Comparison of ENCODE assay signal across 17 cellular contexts in genomic region chr6:502761-503160, GRCh38.
A peak's percentile ranks its signal among the peaks of the same experiment; 100 is the strongest.
DNase-seq lines count a peak whose midpoint lies in the region; ATAC-seq and TF ChIP-seq lines count a peak whose summit lies in the region.
"Had no signal": no experiment of that assay in that cellular context is flagged by ENCODE, and none has a peak within 500 bp of the region (broad histone marks: within the 10 kb centered on the region; RNA-seq: fewer than 3 reads in every experiment).

No MANE protein-coding gene starts in this region.

- no peak for TF ChIP-seq CTCF in nephron progenitor cell (IDR thresholded peaks at IDR 0.05)

- no peak for ATAC-seq in activated CD8-positive, alpha-beta memory T cell treated with anti-CD3 and anti-CD28 coated beads, Interleukin-2, amount 10 ng/mL, durations not matched to agents 7 days and 5 days
- ATAC-seq in GM18520 (IDR thresholded peaks at IDR 0.05; ENCODE audit: unreplicated experiment): no peak
- ATAC-seq: SK-N-SH treated with all-trans-retinoic acid at 6 μM for 48 hours had no signal

- H3K27ac Mint-ChIP-seq in activated CD8-positive, alpha-beta memory T cell treated with anti-CD3 and anti-CD28 coated beads, Interleukin-2, amount 10 ng/mL, durations not matched to agents 7 days and 5 days: peak overlapping the region; percentile 94
- peak overlapping the region; percentile 7 to 73 (median 63) for H3K27ac Mint-ChIP-seq in IgD-negative memory B cell
- H3K27ac Mint-ChIP-seq in activated T-helper 2 cell treated with anti-CD3 and anti-CD28 coated beads, Interferon-gamma antibody, Interleukin-2, Interleukin-4, amounts not matched to agents 10 μg/mL and 5 μg/mL and 100 μg/mL, durations not matched to agents 14 hours and 24 hours and 36 hours: peak overlapping the region; percentile 97
- H3K27ac Mint-ChIP-seq in nephron progenitor cell: peak overlapping the region; percentile 39
- H3K27ac Mint-ChIP-seq: endodermal cell, mesothelial cell of epicardium had no signal

- no peaks in the 10 kb centered on the region for H3K27me3 Mint-ChIP-seq in activated CD8-positive, alpha-beta memory T cell treated with anti-CD3 and anti-CD28 coated beads, Interleukin-2, amount 10 ng/mL, durations not matched to agents 7 days and 5 days
- H3K27me3 Mint-ChIP-seq in IgD-negative memory B cell: peaks cover 1% of the 10 kb centered on the region
- no peaks in the 10 kb centered on the region for H3K27me3 Mint-ChIP-seq in activated T-helper 2 cell treated with anti-CD3 and anti-CD28 coated beads, Interferon-gamma antibody, Interleukin-2, Interleukin-4, amounts not matched to agents 10 μg/mL and 5 μg/mL and 100 μg/mL, durations not matched to agents 14 hours and 24 hours and 36 hours (ENCODE audit: low read depth)
- no peaks in the 10 kb centered on the region for H3K27me3 Mint-ChIP-seq in nephron progenitor cell (ENCODE audit: low read depth, poor library complexity)

- DNase-seq in activated CD8-positive, alpha-beta memory T cell treated with anti-CD3 and anti-CD28 coated beads, Interleukin-2, amount 10 ng/mL, durations not matched to agents 7 days and 5 days: no peak
- DNase-seq in activated CD8-positive, alpha-beta memory T cell treated with anti-CD3 and anti-CD28 coated beads, Interleukin-2, amount 50 U/mL, for 4 hours: no peak
- no peak for DNase-seq in activated T-helper 2 cell treated with anti-CD3 and anti-CD28 coated beads, Interferon-gamma antibody, Interleukin-2, Interleukin-4, amounts not matched to agents 10 μg/mL and 5 μg/mL and 100 μg/mL, durations not matched to agents 14 hours and 24 hours and 36 hours (ENCODE audit: low spot score)
- DNase-seq in nephron progenitor cell (no peak), NCI-H226 (no peak), D341Med (ENCODE audit: low spot score) (no peak)
- DNase-seq: ACHN; activated gamma-delta T cell treated with Interleukin-2 at 50 U/mL for 16 hours; COR-L47; endodermal cell; KBM-7; NCI-H2081 treated with DMSO at 0.1 percent for 48 hours; NK-92 treated with Interleukin-12 subunit alpha and Interleukin-12 subunit beta, amount 100 ng/mL, for 24 hours had no signal

- intact Hi-C loops in activated T-helper 2 cell treated with anti-CD3 and anti-CD28 coated beads, Interferon-gamma antibody, Interleukin-2, Interleukin-4, amounts not matched to agents 10 μg/mL and 5 μg/mL and 100 μg/mL, durations not matched to agents 14 hours and 24 hours and 36 hours (cut with micrococcal nuclease): loop anchor here (1.0 kb wide), 1 partner anchor 46 kb away; no protein-coding TSS in a partner anchor

- H3K4me3 Mint-ChIP-seq in activated CD8-positive, alpha-beta memory T cell treated with anti-CD3 and anti-CD28 coated beads, Interleukin-2, amount 10 ng/mL, durations not matched to agents 7 days and 5 days: peak overlapping the region; percentile 81
- peak overlapping the region in 2 of 4 donors; percentile 32 to 90 for H3K4me3 Mint-ChIP-seq in IgD-negative memory B cell
- H3K4me3 Mint-ChIP-seq in activated T-helper 2 cell treated with anti-CD3 and anti-CD28 coated beads, Interferon-gamma antibody, Interleukin-2, Interleukin-4, amounts not matched to agents 10 μg/mL and 5 μg/mL and 100 μg/mL, durations not matched to agents 14 hours and 24 hours and 36 hours (ENCODE audit: low read depth): peak overlapping the region; percentile 86
- H3K4me3 Mint-ChIP-seq in nephron progenitor cell: no peak overlapping the region
- H3K4me3 Mint-ChIP-seq: endodermal cell, mesothelial cell of epicardium had no signal

- peaks cover 8% of the 10 kb centered on the region for H3K36me3 Mint-ChIP-seq in activated CD8-positive, alpha-beta memory T cell treated with anti-CD3 and anti-CD28 coated beads, Interleukin-2, amount 10 ng/mL, durations not matched to agents 7 days and 5 days
- H3K36me3 Mint-ChIP-seq in IgD-negative memory B cell (peaks cover 3% of the 10 kb centered on the region), nephron progenitor cell (ENCODE audit: low read depth) (peaks cover 18% of the 10 kb centered on the region)
- peaks cover 39% of the 10 kb centered on the region for H3K36me3 Mint-ChIP-seq in activated T-helper 2 cell treated with anti-CD3 and anti-CD28 coated beads, Interferon-gamma antibody, Interleukin-2, Interleukin-4, amounts not matched to agents 10 μg/mL and 5 μg/mL and 100 μg/mL, durations not matched to agents 14 hours and 24 hours and 36 hours (ENCODE audit: low read depth)

- H3K9me3 Mint-ChIP-seq in activated CD8-positive, alpha-beta memory T cell treated with anti-CD3 and anti-CD28 coated beads, Interleukin-2, amount 10 ng/mL, durations not matched to agents 7 days and 5 days (ENCODE audit: low read depth): no peaks in the 10 kb centered on the region
- H3K9me3 Mint-ChIP-seq in IgD-negative memory B cell (no peaks in the 10 kb centered on the region), nephron progenitor cell (no peaks in the 10 kb centered on the region)
- H3K9me3 Mint-ChIP-seq in activated T-helper 2 cell treated with anti-CD3 and anti-CD28 coated beads, Interferon-gamma antibody, Interleukin-2, Interleukin-4, amounts not matched to agents 10 μg/mL and 5 μg/mL and 100 μg/mL, durations not matched to agents 14 hours and 24 hours and 36 hours: no peaks in the 10 kb centered on the region
- H3K9me3 Mint-ChIP-seq: endodermal cell, mesothelial cell of epicardium had no signal

- H3K4me1 Mint-ChIP-seq in activated CD8-positive, alpha-beta memory T cell treated with anti-CD3 and anti-CD28 coated beads, Interleukin-2, amount 10 ng/mL, durations not matched to agents 7 days and 5 days: peaks cover 78% of the 10 kb centered on the region
- H3K4me1 Mint-ChIP-seq in IgD-negative memory B cell: peaks cover 49 to 57% (median 49%) of the 10 kb centered on the region in 3 donors
- H3K4me1 Mint-ChIP-seq in activated T-helper 2 cell treated with anti-CD3 and anti-CD28 coated beads, Interferon-gamma antibody, Interleukin-2, Interleukin-4, amounts not matched to agents 10 μg/mL and 5 μg/mL and 100 μg/mL, durations not matched to agents 14 hours and 24 hours and 36 hours (ENCODE audit: low read depth): peaks cover 89% of the 10 kb centered on the region
- H3K4me1 Mint-ChIP-seq in nephron progenitor cell: peaks cover 12% of the 10 kb centered on the region
- H3K4me1 Mint-ChIP-seq: endodermal cell, mesothelial cell of epicardium had no signal

- CTCF ChIA-PET in activated CD8-positive, alpha-beta memory T cell treated with anti-CD3 and anti-CD28 coated beads, Interleukin-2, amount 10 ng/mL, durations not matched to agents 7 days and 5 days (lab: Charles Lee): interaction anchor here (0.7 to 1.9 kb wide), 9 partner anchors 10 to 312 kb away, joined by 3 to 5 read pairs (median 4); partner anchors contain the start of gene IRF4

Comparison
In these comparisons a context has a peak if more than half of its experiments do, and no peak if none do; other contexts are left out.
1. H3K27ac Mint-ChIP-seq: peak in every context shown above with its lines; median percentile 97 in activated T-helper 2 cell treated with anti-CD3 and anti-CD28 coated beads, Interferon-gamma antibody, Interleukin-2, Interleukin-4, amounts not matched to agents 10 μg/mL and 5 μg/mL and 100 μg/mL, durations not matched to agents 14 hours and 24 hours and 36 hours; 94 in activated CD8-positive, alpha-beta memory T cell treated with anti-CD3 and anti-CD28 coated beads, Interleukin-2, amount 10 ng/mL, durations not matched to agents 7 days and 5 days; 63 in IgD-negative memory B cell; 39 in nephron progenitor cell.